In genomic region chr5:140296289-140296688, GRCh38 we compare ENCODE assay signal across 27 cellular contexts. TPM values are rescaled to one million over a fixed set of nuclear protein-coding genes. Genes with fewer than 3 reads are reported as not detected.
A peak's percentile ranks its signal among the peaks of the same experiment; 100 is the strongest.
DNase-seq lines count a peak whose midpoint lies in the region; ATAC-seq and TF ChIP-seq lines count a peak whose summit lies in the region.
"Had no signal": no experiment of that assay in that cellular context is flagged by ENCODE, and none has a peak within 500 bp of the region (broad histone marks: within the 10 kb centered on the region; RNA-seq: fewer than 3 reads in every experiment).

No MANE protein-coding gene starts in this region.

- peak overlapping the region in 8 of 10 donors; percentile 13 to 88 (median 76) for H3K27ac ChIP-seq in heart right ventricle
- H3K27ac ChIP-seq in brain microvascular endothelial cell: peak overlapping the region; percentile 36
- peak overlapping the region in 3 of 4 donors; percentile 51 to 85 (median 79) for H3K27ac ChIP-seq in tibial nerve
- H3K27ac ChIP-seq: spleen had no signal

- H3K27me3 ChIP-seq in heart right ventricle: no peaks in the 10 kb centered on the region
- H3K27me3 ChIP-seq in brain microvascular endothelial cell (replicated peaks): no peaks in the 10 kb centered on the region
- H3K27me3 ChIP-seq in tibial nerve: no peaks in the 10 kb centered on the region
- H3K27me3 ChIP-seq: breast epithelium, dorsolateral prefrontal cortex, spleen had no signal

- intact Hi-C loops in heart right ventricle (cut with DNase I) (loop anchor here in 6 of 10 donors (5.0 to 10.0 kb wide), 6 partner anchors 34 to 51 kb away; partner anchors contain the start of gene HBEGF (in 3 of the 6)), cardiac septum (cut with DNase I) (loop anchor here (2.0 kb wide), 1 partner anchor 51 kb away; the partner anchor contains the start of gene HBEGF)
- intact Hi-C loops in activated CD4-positive, alpha-beta T cell treated with anti-CD3 and anti-CD28 coated beads, Interleukin-2, amount 10 ng/mL, durations not matched to agents 24 days and 14 days (cut with micrococcal nuclease): no loop called here

- in situ Hi-C loops in brain microvascular endothelial cell (cut with HindIII; ENCODE audit: low pct_ligation_motif_present, low sequenced_read_pairs): no loop called here

- H3K36me3 Mint-ChIP-seq in mesothelial cell of epicardium: peaks cover 8% of the 10 kb centered on the region
- H3K36me3 Mint-ChIP-seq in activated CD4-positive, alpha-beta T cell treated with anti-CD3 and anti-CD28 coated beads, Interleukin-2, amount 10 ng/mL, durations not matched to agents 24 days and 14 days (ENCODE audit: low read depth): peaks cover 24% of the 10 kb centered on the region
- peaks cover 19% of the 10 kb centered on the region for H3K36me3 Mint-ChIP-seq in T-helper 2 cell treated with Interferon-gamma antibody and Interleukin-4, amounts not matched to agents 5 μg/mL and 100 μg/mL, for 36 hours (ENCODE audit: low read depth)
- H3K36me3 Mint-ChIP-seq: natural killer cell had no signal

- H3K4me3 ChIP-seq in heart right ventricle: no peak overlapping the region
- H3K4me3 ChIP-seq in brain microvascular endothelial cell (ENCODE audit: low read depth, low read length): no peak overlapping the region
- no peak overlapping the region for H3K4me3 ChIP-seq in tibial nerve
- H3K4me3 ChIP-seq: breast epithelium, dorsolateral prefrontal cortex, lung, spleen had no signal

- no peak overlapping the region for H3K4me3 Mint-ChIP-seq in mesothelial cell of epicardium
- H3K4me3 Mint-ChIP-seq in activated CD4-positive, alpha-beta T cell treated with anti-CD3 and anti-CD28 coated beads, Interleukin-2, amount 10 ng/mL, durations not matched to agents 24 days and 14 days: no peak overlapping the region
- H3K4me3 Mint-ChIP-seq in T-helper 2 cell treated with Interferon-gamma antibody and Interleukin-4, amounts not matched to agents 5 μg/mL and 100 μg/mL, for 36 hours: no peak overlapping the region
- H3K4me3 Mint-ChIP-seq: activated CD4-positive, alpha-beta memory T cell treated with anti-CD3 and anti-CD28 coated beads, Interleukin-2, amount 10 ng/mL, durations not matched to agents 7 days and 5 days; activated naive CD8-positive, alpha-beta T cell treated with anti-CD3 and anti-CD28 coated beads, Interleukin-2, amount 10 ng/mL, durations not matched to agents 7 days and 5 days; CD14-positive monocyte; natural killer cell had no signal

- H3K4me1 ChIP-seq in heart right ventricle (peaks cover 4 to 93% (median 84%) of the 10 kb centered on the region in 9 donors), tibial nerve (peaks cover 0 to 82% (median 28%) of the 10 kb centered on the region in 4 donors)

- no peaks in the 10 kb centered on the region for H3K9me3 Mint-ChIP-seq in mesothelial cell of epicardium
- H3K9me3 Mint-ChIP-seq in activated CD4-positive, alpha-beta T cell treated with anti-CD3 and anti-CD28 coated beads, Interleukin-2, amount 10 ng/mL, durations not matched to agents 24 days and 14 days: no peaks in the 10 kb centered on the region
- no peaks in the 10 kb centered on the region for H3K9me3 Mint-ChIP-seq in T-helper 2 cell treated with Interferon-gamma antibody and Interleukin-4, amounts not matched to agents 5 μg/mL and 100 μg/mL, for 36 hours
- H3K9me3 Mint-ChIP-seq: activated CD4-positive, alpha-beta memory T cell treated with anti-CD3 and anti-CD28 coated beads, Interleukin-2, amount 10 ng/mL, durations not matched to agents 7 days and 5 days; activated naive CD8-positive, alpha-beta T cell treated with anti-CD3 and anti-CD28 coated beads, Interleukin-2, amount 10 ng/mL, durations not matched to agents 7 days and 5 days; CD14-positive monocyte; natural killer cell had no signal

- no peak for DNase-seq in heart right ventricle
- DNase-seq in cardiac septum (ENCODE audit: low spot score): no peak
- DNase-seq in brain microvascular endothelial cell: no peak
- DNase-seq in mesothelial cell of epicardium (ENCODE audit: low spot score in 2 of 2, unreplicated experiment in 2 of 2): no peak
- no peak for DNase-seq in tibial nerve (ENCODE audit: low spot score in 2 of 2)
- no peak for DNase-seq in activated CD4-positive, alpha-beta T cell treated with anti-CD3 and anti-CD28 coated beads, Interleukin-2, amount 10 ng/mL, durations not matched to agents 24 days and 14 days
- no peak for DNase-seq in T-helper 2 cell treated with Interferon-gamma antibody and Interleukin-4, amounts not matched to agents 5 μg/mL and 100 μg/mL, for 36 hours (ENCODE audit: low spot score)
- DNase-seq: activated CD4-positive, alpha-beta memory T cell treated with anti-CD3 and anti-CD28 coated beads, Interleukin-2, amount 10 ng/mL, durations not matched to agents 7 days and 5 days; activated naive CD8-positive, alpha-beta T cell treated with anti-CD3 and anti-CD28 coated beads, Interleukin-2, amount 10 ng/mL, durations not matched to agents 7 days and 5 days; activated T-cell treated with anti-CD3 and anti-CD28 coated beads, Interleukin-2, amount 50 U/mL, for 1 hour; DMS 273 treated with DMSO at 0.1 percent for 48 hours; dorsolateral prefrontal cortex; GF-D8; Kasumi-1; natural killer cell; NCI-H1105; NCI-H2107; NCI-H524 treated with DMSO at 0.1 percent for 48 hours; posterior cingulate gyrus; SHP77 treated with DMSO at 0.1 percent for 48 hours; spleen; stimulated activated CD4-positive, alpha-beta T cell treated with anti-CD3 and anti-CD28 coated beads, Interleukin-4, amount 100 ng/mL, for 4 hours; T-helper 2 cell had no signal

- TF ChIP-seq CTCF in heart right ventricle (IDR thresholded peaks at IDR 0.05) (no peak), brain microvascular endothelial cell (IDR thresholded peaks at IDR 0.05; ENCODE audit: low read depth, low read length, missing control alignments) (no peak), mesothelial cell of epicardium (IDR thresholded peaks at IDR 0.05; ENCODE audit: unreplicated experiment) (no peak), tibial nerve (IDR thresholded peaks at IDR 0.05) (no peak)

- peak overlapping the region; percentile 92 for H3K27ac Mint-ChIP-seq in mesothelial cell of epicardium
- no peak overlapping the region for H3K27ac Mint-ChIP-seq in activated CD4-positive, alpha-beta T cell treated with anti-CD3 and anti-CD28 coated beads, Interleukin-2, amount 10 ng/mL, durations not matched to agents 24 days and 14 days
- H3K27ac Mint-ChIP-seq in T-helper 2 cell treated with Interferon-gamma antibody and Interleukin-4, amounts not matched to agents 5 μg/mL and 100 μg/mL, for 36 hours: no peak overlapping the region
- H3K27ac Mint-ChIP-seq: activated CD4-positive, alpha-beta memory T cell treated with anti-CD3 and anti-CD28 coated beads, Interleukin-2, amount 10 ng/mL, durations not matched to agents 7 days and 5 days; activated naive CD8-positive, alpha-beta T cell treated with anti-CD3 and anti-CD28 coated beads, Interleukin-2, amount 10 ng/mL, durations not matched to agents 7 days and 5 days; natural killer cell had no signal

- peaks cover 70% of the 10 kb centered on the region for H3K4me1 Mint-ChIP-seq in mesothelial cell of epicardium
- H3K4me1 Mint-ChIP-seq in activated CD4-positive, alpha-beta T cell treated with anti-CD3 and anti-CD28 coated beads, Interleukin-2, amount 10 ng/mL, durations not matched to agents 24 days and 14 days: peaks cover 32% of the 10 kb centered on the region
- peaks cover 19% of the 10 kb centered on the region for H3K4me1 Mint-ChIP-seq in T-helper 2 cell treated with Interferon-gamma antibody and Interleukin-4, amounts not matched to agents 5 μg/mL and 100 μg/mL, for 36 hours (ENCODE audit: low read depth)

- no peak for TF ChIP-seq EP300 in tibial nerve (IDR thresholded peaks at IDR 0.05)

- no peaks in the 10 kb centered on the region for H3K9me3 ChIP-seq in heart right ventricle
- H3K9me3 ChIP-seq in tibial nerve: no peaks in the 10 kb centered on the region
- H3K9me3 ChIP-seq: breast epithelium, spleen had no signal

- peaks cover 0 to 26% (median 12%) of the 10 kb centered on the region in 9 donors for H3K36me3 ChIP-seq in heart right ventricle
- peaks cover 13% of the 10 kb centered on the region for H3K36me3 ChIP-seq in brain microvascular endothelial cell (replicated peaks)
- peaks cover 0 to 15% (median 0%) of the 10 kb centered on the region in 3 donors for H3K36me3 ChIP-seq in tibial nerve
- H3K36me3 ChIP-seq: breast epithelium had no signal

- no peak for TF ChIP-seq POLR2A in tibial nerve (IDR thresholded peaks at IDR 0.05)

- 83 to 89% methylated on average over 3 of the region's 3 CpGs for WGBS in heart right ventricle, 2 donors
- 50 to 54% methylated on average over 3 of the region's 3 CpGs for WGBS in tibial nerve, 2 donors

- no peaks in the 10 kb centered on the region for H3K27me3 Mint-ChIP-seq in mesothelial cell of epicardium (ENCODE audit: low read depth)
- no peaks in the 10 kb centered on the region for H3K27me3 Mint-ChIP-seq in activated CD4-positive, alpha-beta T cell treated with anti-CD3 and anti-CD28 coated beads, Interleukin-2, amount 10 ng/mL, durations not matched to agents 24 days and 14 days
- no peaks in the 10 kb centered on the region for H3K27me3 Mint-ChIP-seq in T-helper 2 cell treated with Interferon-gamma antibody and Interleukin-4, amounts not matched to agents 5 μg/mL and 100 μg/mL, for 36 hours (ENCODE audit: low read depth)
- H3K27me3 Mint-ChIP-seq: activated CD4-positive, alpha-beta memory T cell treated with anti-CD3 and anti-CD28 coated beads, Interleukin-2, amount 10 ng/mL, durations not matched to agents 7 days and 5 days; activated naive CD8-positive, alpha-beta T cell treated with anti-CD3 and anti-CD28 coated beads, Interleukin-2, amount 10 ng/mL, durations not matched to agents 7 days and 5 days had no signal

- ATAC-seq in heart right ventricle: no peak
- no peak for ATAC-seq in GM19035 (IDR thresholded peaks at IDR 0.05; ENCODE audit: unreplicated experiment)
- ATAC-seq: natural killer cell had no signal

RNA-seq across cellular contexts. Expression of gene PFDN1, which starts 6.6 kb away (rescaled TPM):
- 10 to 100 TPM; 56.8 to 94.0 (median 77.0) TPM for total RNA-seq in heart right ventricle
- 100 to 1,000 TPM in 1 of 2 donors, 10 to 100 TPM in 1; 95.1 to 100 TPM for polyA plus RNA-seq in heart right ventricle
- total RNA-seq in cardiac septum: 71.7 TPM
- 57.2 to 63.0 TPM (median 57.8 TPM) in 3 replicates for total RNA-seq in mesothelial cell of epicardium
- total RNA-seq in tibial nerve: 100 to 1,000 TPM in 3 of 4 donors, 10 to 100 TPM in 1; 98.2 to 146 (median 109) TPM
- 51.5 and 57.9 TPM in 2 replicates for total RNA-seq in activated CD4-positive, alpha-beta T cell treated with anti-CD3 and anti-CD28 coated beads, Interleukin-2, amount 10 ng/mL, durations not matched to agents 24 days and 14 days

RNA-seq across cellular contexts. Expression of gene HBEGF, which starts 50.1 kb away (rescaled TPM):
- total RNA-seq in heart right ventricle: 100 to 1,000 TPM in 2 of 10 donors, 10 to 100 TPM in 8; 18.5 to 121 (median 33.3) TPM
- polyA plus RNA-seq in heart right ventricle: 10 to 100 TPM; 14.6 to 33.5 TPM
- total RNA-seq in cardiac septum: 73.9 TPM
- total RNA-seq in mesothelial cell of epicardium: 7.2 to 8.0 TPM (median 8.0 TPM) in 3 replicates
- total RNA-seq in tibial nerve: 10 to 100 TPM; 27.1 to 30.9 (median 27.8) TPM
- total RNA-seq in activated CD4-positive, alpha-beta T cell treated with anti-CD3 and anti-CD28 coated beads, Interleukin-2, amount 10 ng/mL, durations not matched to agents 24 days and 14 days: 21.9 and 22.5 TPM in 2 replicates
